In the genomic region with DNA sequence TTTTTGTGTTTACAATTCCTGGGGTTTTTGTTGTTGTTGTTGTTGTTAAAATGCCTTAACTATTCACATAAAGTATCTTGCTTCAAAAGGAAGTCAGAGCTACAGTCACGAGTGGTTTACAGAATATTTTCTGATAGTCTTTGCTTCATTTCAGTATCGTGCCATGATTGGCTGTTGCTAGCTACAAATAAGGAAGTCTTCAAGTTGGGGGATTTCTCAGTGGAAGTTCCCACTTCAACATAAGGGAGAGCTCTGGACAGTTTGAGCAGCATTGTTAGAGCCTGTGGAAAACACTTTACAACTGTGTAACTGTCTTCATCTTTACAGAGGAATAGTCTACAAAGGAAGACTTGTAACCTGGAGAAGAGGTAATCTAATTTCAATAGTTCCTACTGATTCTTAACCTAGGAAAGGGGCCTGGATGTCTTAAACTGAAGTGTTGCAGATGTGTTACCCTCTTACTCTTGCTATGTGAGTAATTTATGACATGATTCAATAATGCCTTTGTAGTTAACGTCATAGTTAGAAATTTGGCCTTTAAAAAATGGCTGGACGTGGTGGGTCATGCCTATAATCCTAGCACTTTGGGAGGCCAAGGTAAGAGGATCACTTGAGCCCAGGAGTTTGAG, we compare ENCODE assay signal across 8 cellular contexts. TPM values are rescaled to one million over a fixed set of nuclear protein-coding genes. Genes with fewer than 3 reads are reported as not detected.
DNase-seq lines count a peak whose midpoint lies in the region; ATAC-seq, FAIRE-seq and TF ChIP-seq lines count a peak whose summit lies in the region.

No MANE protein-coding gene starts in this region.

- TF ChIP-seq POLR2A in transverse colon (IDR thresholded peaks at IDR 0.05): peak; percentile 54

- no peak for FAIRE-seq in keratinocyte (lab: Jason Lieb, UNC)

- peak overlapping the region; percentile 75 for H2AFZ ChIP-seq in keratinocyte (ENCODE audit: control insufficient read depth, low read length)

- no peaks in the 10 kb centered on the region for H3K9me3 Mint-ChIP-seq in activated naive CD4-positive, alpha-beta T cell treated with anti-CD3 and anti-CD28 coated beads, Interleukin-2, amount 50 U/mL, for 24 hours

- no peaks in the 10 kb centered on the region for H3K27me3 Mint-ChIP-seq in activated naive CD4-positive, alpha-beta T cell treated with anti-CD3 and anti-CD28 coated beads, Interleukin-2, amount 50 U/mL, for 24 hours

- H3K4me1 ChIP-seq in keratinocyte (ENCODE audit: control insufficient read depth, extremely low read depth, insufficient read depth, low read length) (peaks cover 8% of the 10 kb centered on the region), transverse colon (peaks cover 8 to 44% (median 27%) of the 10 kb centered on the region in 4 donors)

- DNase-seq in GM10248 (ENCODE audit: extremely low spot score) (peak; percentile 61), keratinocyte (ENCODE audit: low read depth, low spot score) (no peak), transverse colon (no peak), NCI-H526 (lab: John Stamatoyannopoulos, UW) (no peak), NCI-H1092 (lab: John Stamatoyannopoulos, UW) (no peak)

- CTCF ChIA-PET in GM10248 (lab: Yijun Ruan, JAX): interaction anchor here (0.9 to 3.1 kb wide), 9 partner anchors 12 to 114 kb away, joined by 3 to 22 read pairs (median 6); a partner anchor contains a TSS

- POLR2A ChIA-PET in GM10248 (lab: Yijun Ruan, JAX): interaction anchor here (0.7 to 1.3 kb wide), 5 partner anchors 13 to 100 kb away, joined by 3 to 6 read pairs (median 4); no protein-coding TSS in a partner anchor

- H3K4me3 ChIP-seq in keratinocyte (ENCODE audit: control insufficient read depth in 2 of 3, extremely low read depth in 1 of 3, insufficient read depth in 2 of 3, low read depth in 1 of 3, low read length in 3 of 3): no peak overlapping the region
- peak overlapping the region in 2 of 4 donors; percentile 13 to 36 for H3K4me3 ChIP-seq in transverse colon

- peak overlapping the region; percentile 99 for H3K27ac Mint-ChIP-seq in activated naive CD4-positive, alpha-beta T cell treated with anti-CD3 and anti-CD28 coated beads, Interleukin-2, amount 50 U/mL, for 24 hours

- H3K27ac ChIP-seq in keratinocyte (ENCODE audit: control insufficient read depth, insufficient read depth, low read length) (no peak overlapping the region), transverse colon (peak overlapping the region; percentile 71 to 77 (median 74))

- in situ Hi-C loops in transverse colon (cut with MboI; ENCODE audit: low pct_ligation_motif_present in 1 of 4, low pct_unique_long_range_greater_than_20kb in 1 of 4, low sequenced_read_pairs in 3 of 4): no loop called here

- peak overlapping the region; percentile 97 for H3K4me3 Mint-ChIP-seq in activated naive CD4-positive, alpha-beta T cell treated with anti-CD3 and anti-CD28 coated beads, Interleukin-2, amount 50 U/mL, for 24 hours

- peak; percentile 82 for ATAC-seq in GM21360 (IDR thresholded peaks at IDR 0.05; ENCODE audit: unreplicated experiment)
- ATAC-seq in HG03575 (IDR thresholded peaks at IDR 0.05; ENCODE audit: extremely low read depth, insufficient number of reproducible peaks, low FRiP score, unreplicated experiment): peak; percentile 78

- no peaks in the 10 kb centered on the region for H3K36me3 ChIP-seq in keratinocyte (ENCODE audit: control insufficient read depth in 2 of 2, extremely low read depth in 1 of 2, insufficient read depth in 2 of 2, low read length in 2 of 2)
- no peaks in the 10 kb centered on the region for H3K36me3 ChIP-seq in transverse colon

- no peaks in the 10 kb centered on the region for H4K20me1 ChIP-seq in keratinocyte (ENCODE audit: control insufficient read depth, extremely low read depth, insufficient read depth, low read length)

- H3K9me3 ChIP-seq in keratinocyte (ENCODE audit: control insufficient read depth, low read depth, low read length): no peaks in the 10 kb centered on the region
- H3K9me3 ChIP-seq in transverse colon: no peaks in the 10 kb centered on the region

- intact Hi-C loops in transverse colon (cut with DNase I; ENCODE audit: low total_unique reads): no loop called here

- H3K27me3 ChIP-seq in keratinocyte (ENCODE audit: control insufficient read depth, extremely low read depth, insufficient read depth, low read length) (no peaks in the 10 kb centered on the region), transverse colon (no peaks in the 10 kb centered on the region)

- no peak for TF ChIP-seq CTCF in GM10248 (IDR thresholded peaks at IDR 0.05; ENCODE audit: control extremely low read depth, extremely low read depth, low read depth, missing control alignments)
- no peak for TF ChIP-seq CTCF in keratinocyte (optimal IDR thresholded peaks at IDR 0.05 in 1 of 3, IDR thresholded peaks at IDR 0.05 in 1 of 3, conservative IDR thresholded peaks at IDR 0.05 in 1 of 3; ENCODE audit: extremely low read depth in 1 of 3, insufficient read depth in 2 of 3, low read length in 3 of 3)
- no peak for TF ChIP-seq CTCF in transverse colon (IDR thresholded peaks at IDR 0.05)

- H3K4me1 Mint-ChIP-seq in activated naive CD4-positive, alpha-beta T cell treated with anti-CD3 and anti-CD28 coated beads, Interleukin-2, amount 50 U/mL, for 24 hours: peaks cover 54% of the 10 kb centered on the region

- dilution Hi-C loops in keratinocyte (cut with MboI; ENCODE audit: extremely low pct_ligation_motif_present, low sequenced_read_pairs): no loop called here

- H3K36me3 Mint-ChIP-seq in activated naive CD4-positive, alpha-beta T cell treated with anti-CD3 and anti-CD28 coated beads, Interleukin-2, amount 50 U/mL, for 24 hours: peaks cover 6% of the 10 kb centered on the region

- H3K9ac ChIP-seq in keratinocyte (ENCODE audit: control insufficient read depth, extremely low read depth, insufficient read depth, low read length): no peak overlapping the region

- H3K9me1 ChIP-seq in keratinocyte (ENCODE audit: control insufficient read depth, extremely low read depth, insufficient read depth, low read length): no peaks in the 10 kb centered on the region

- no peak for TF ChIP-seq EP300 in transverse colon (IDR thresholded peaks at IDR 0.05; ENCODE audit: low read depth)

- no peaks in the 10 kb centered on the region for H3K79me2 ChIP-seq in keratinocyte (ENCODE audit: control insufficient read depth, insufficient read depth, low read length)

- no peak overlapping the region for H3K4me2 ChIP-seq in keratinocyte (ENCODE audit: control insufficient read depth, extremely low read depth, insufficient read depth, low read depth, low read length)

- 28 to 48% methylated on average over 3 to 4 of the region's 4 CpGs for WGBS in transverse colon (ENCODE audit: low coverage in 1 of 2), 2 donors

RNA-seq across cellular contexts. Expression of a gene that starts 23.4 kb away (rescaled TPM):
- 33.5 to 47.2 TPM (median 40.5 TPM) in 3 replicates for polyA plus RNA-seq in keratinocyte
- polyA plus RNA-seq in keratinocyte (2011; ENCODE audit: low read depth): 209 TPM
- polyA plus RNA-seq in keratinocyte (2011; cell fraction: cytosol; rRNA removed): 27.7 and 49.4 TPM in 2 replicates
- 44.1 and 49.5 TPM in 2 replicates for polyA plus RNA-seq in keratinocyte (2011; cell fraction: nucleus; rRNA removed)
- polyA plus RNA-seq in keratinocyte (2012; ENCODE audit: low replicate concordance): 37.0 and 78.6 TPM in 2 replicates
- 9.3 to 23.4 TPM (median 12.9 TPM) in 3 replicates for polyA minus RNA-seq in keratinocyte
- polyA minus RNA-seq in keratinocyte (2011; cell fraction: cytosol; rRNA and poly(A)+ RNA removed): 22.1 TPM
- polyA minus RNA-seq in keratinocyte (2011; cell fraction: nucleus; rRNA and poly(A)+ RNA removed): 38.1 and 67.9 TPM in 2 replicates
- total RNA-seq in transverse colon: 100 to 1,000 TPM in 1 of 4 donors, 10 to 100 TPM in 3; 35.0 to 107 (median 58.0) TPM
